8 cellular contexts compared by ENCODE assay signal in the genomic region with DNA sequence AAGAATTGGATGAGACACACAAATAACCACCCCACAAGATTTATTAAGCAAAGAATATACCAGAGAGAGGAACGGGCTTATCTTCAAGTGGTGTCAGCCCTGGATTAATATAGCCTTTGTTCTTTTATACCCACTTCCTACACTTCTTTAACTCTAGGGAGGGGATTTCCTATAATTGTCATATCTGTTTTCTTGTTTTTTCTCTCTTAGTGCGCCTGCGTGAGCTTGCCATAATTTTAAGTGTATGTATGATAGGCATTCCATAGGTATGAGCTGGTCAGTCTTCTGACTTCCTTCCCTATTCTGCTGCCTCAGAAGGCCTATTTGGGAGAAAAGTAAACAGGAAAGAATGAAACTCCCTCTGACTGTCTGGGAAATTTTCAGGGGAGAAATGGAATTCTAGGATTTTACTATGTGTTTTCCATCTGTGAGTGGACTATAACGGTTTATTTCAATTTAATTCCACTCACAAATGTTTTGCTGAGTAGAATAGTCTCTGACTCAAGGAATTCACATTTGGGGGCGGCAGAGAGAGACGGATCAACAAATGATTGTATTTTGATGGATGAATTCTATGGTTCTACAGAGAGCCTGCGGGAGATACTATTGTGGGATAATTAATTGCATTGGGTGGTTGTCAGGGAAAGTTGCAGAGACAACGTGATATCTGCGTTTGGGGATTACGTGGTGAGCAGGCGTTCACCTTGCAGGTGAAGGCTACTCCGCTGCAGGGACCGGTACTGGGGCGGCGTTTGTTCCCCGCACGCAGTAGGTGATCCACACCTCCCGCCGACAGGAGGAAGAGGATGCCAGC. TPM values are rescaled to one million over a fixed set of nuclear protein-coding genes. Genes with fewer than 3 reads are reported as not detected.
DNase-seq lines count a peak whose midpoint lies in the region; ATAC-seq and TF ChIP-seq lines count a peak whose summit lies in the region.

No MANE protein-coding gene starts in this region.

- TF ChIP-seq CTCF in GM13977 (IDR thresholded peaks at IDR 0.05; ENCODE audit: extremely low read depth, insufficient read depth, missing control alignments) (no peak), astrocyte of the spinal cord (IDR thresholded peaks at IDR 0.05; ENCODE audit: low read depth, low read length) (no peak)

- in situ Hi-C loops in GM13977 (cut with MboI; ENCODE audit: low pct_unique_long_range_greater_than_20kb, low sequenced_read_pairs, unreplicated experiment): no loop called here
- in situ Hi-C loops in astrocyte of the spinal cord (cut with HindIII; ENCODE audit: low sequenced_read_pairs): no loop called here

- no peaks in the 10 kb centered on the region for H3K9me3 ChIP-seq in SJSA1 (replicated peaks)

- no peaks in the 10 kb centered on the region for H3K27me3 ChIP-seq in SJSA1 (replicated peaks)

- peaks cover 27% of the 10 kb centered on the region for H3K36me3 ChIP-seq in SJSA1

- H3K4me1 ChIP-seq in SJSA1 (replicated peaks): peaks cover 34% of the 10 kb centered on the region

- H3K4me3 ChIP-seq in SJSA1: peak overlapping the region; percentile 90
- peak overlapping the region; percentile 54 for H3K4me3 ChIP-seq in astrocyte of the spinal cord (ENCODE audit: low read depth, low read length)

- ATAC-seq in HG02852 (IDR thresholded peaks at IDR 0.05; ENCODE audit: unreplicated experiment): peak; percentile 15

- peak; percentile 55 for DNase-seq in GM13977 (ENCODE audit: low spot score)
- peak; percentile 82 to 95 for DNase-seq in SJSA1 (ENCODE audit: low read depth in 1 of 2, low spot score in 2 of 2)
- DNase-seq in astrocyte of the spinal cord (ENCODE audit: low read depth, low spot score): peak; percentile 92
- peak; percentile 94 for DNase-seq in iris pigment epithelial cell (ENCODE audit: low read depth)
- peak; percentile 39 to 59 for DNase-seq in stimulated activated CD4-positive, alpha-beta T cell treated with anti-CD3 and anti-CD28 coated beads, Interleukin-2, amount 100 ng/mL, for 24 hours
- DNase-seq in iPS-NIHi11 (ENCODE audit: low spot score): no peak
- DNase-seq in NCI-H187 treated with DMSO at 0.1 percent for 48 hours (lab: John Stamatoyannopoulos, UW): no peak

- H3K27ac ChIP-seq in SJSA1: peak overlapping the region; percentile 100

RNA-seq across cellular contexts. Expression of a gene that starts 0.6 kb away (rescaled TPM):
- total RNA-seq in SJSA1 (2014; rRNA removed; shearing (Covaris generic)): 11.5 and 14.0 TPM in 2 replicates

Comparison
In these comparisons a context has a peak if more than half of its experiments do, and no peak if none do; other contexts are left out.
1. DNase-seq: peak in GM13977 (single experiment), SJSA1 (2 of 2), astrocyte of the spinal cord (single experiment), iris pigment epithelial cell (single experiment) and stimulated activated CD4-positive, alpha-beta T cell treated with anti-CD3 and anti-CD28 coated beads, Interleukin-2, amount 100 ng/mL, for 24 hours (2 of 2); none in iPS-NIHi11 (single experiment) and NCI-H187 treated with DMSO at 0.1 percent for 48 hours (single experiment).